Comparison of ENCODE assay signal across 21 cellular contexts in the genomic region with DNA sequence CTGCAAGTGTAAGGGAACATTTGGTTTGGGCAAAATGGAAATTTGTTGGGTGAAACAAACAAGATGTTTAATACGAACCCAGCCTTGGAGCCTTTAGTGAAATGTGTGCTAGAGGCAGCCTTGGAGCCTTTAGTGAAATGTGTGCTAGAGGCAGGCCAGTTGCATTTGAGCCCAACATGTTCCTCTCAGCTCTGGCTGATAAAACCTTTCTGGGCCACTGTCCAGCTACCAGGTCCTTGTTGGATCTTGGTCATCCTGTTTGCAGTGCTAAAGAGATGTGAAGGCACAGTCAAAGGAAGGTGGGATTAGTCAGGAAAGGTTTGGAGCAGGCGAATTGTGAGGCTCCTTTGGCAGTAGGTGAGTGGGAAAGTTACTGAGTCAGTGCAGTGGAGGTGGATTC.
"Had no signal": no experiment of that assay in that cellular context is flagged by ENCODE, and none has a peak within 500 bp of the region (broad histone marks: within the 10 kb centered on the region; RNA-seq: fewer than 3 reads in every experiment).

No MANE protein-coding gene starts in this region.

- H3K4me3 Mint-ChIP-seq: activated CD4-positive, alpha-beta memory T cell treated with anti-CD3 and anti-CD28 coated beads for 36 hours; activated CD4-positive, alpha-beta T cell treated with anti-CD3 and anti-CD28 coated beads, Interleukin-2, amount 10 ng/mL, durations not matched to agents 24 days and 14 days; activated naive CD8-positive, alpha-beta T cell; activated T-cell treated with anti-CD3 and anti-CD28 coated beads, Interleukin-2, amount 50 U/mL, for 4 hours; natural killer cell treated with Interleukin-12 subunit alpha and Interleukin-12 subunit beta and Interleukin-15 and Interleukin-18, amount 100 ng/mL, for 72 hours; stimulated activated memory B cell treated with anti-CD40 and anti-IgM and Interleukin-4, amounts not matched to agents 10 μg/mL and 1 μg/mL and 100 μg/mL, for 72 hours; stimulated activated naive CD8-positive, alpha-beta T cell treated with anti-CD3 and anti-CD28 coated beads, Interleukin-15, amount 100 ng/mL, for 72 hours; type B pancreatic cell had no signal

- ATAC-seq: activated T-cell treated with anti-CD3 and anti-CD28 coated beads, Interleukin-2, amount 50 U/mL, for 4 hours; esophagus mucosa; left lobe of liver; mucosa of descending colon; natural killer cell treated with Interleukin-12 subunit alpha and Interleukin-12 subunit beta and Interleukin-15 and Interleukin-18, amount 100 ng/mL, for 72 hours; sciatic nerve; stimulated activated memory B cell treated with anti-CD40 and anti-IgM and Interleukin-4, amounts not matched to agents 10 μg/mL and 1 μg/mL and 100 μg/mL, for 72 hours; stimulated activated naive CD8-positive, alpha-beta T cell treated with anti-CD3 and anti-CD28 coated beads, Interleukin-15, amount 100 ng/mL, for 72 hours had no signal

- H3K27ac Mint-ChIP-seq: activated CD4-positive, alpha-beta memory T cell treated with anti-CD3 and anti-CD28 coated beads for 36 hours; activated CD4-positive, alpha-beta T cell treated with anti-CD3 and anti-CD28 coated beads, Interleukin-2, amount 10 ng/mL, durations not matched to agents 24 days and 14 days; activated naive CD8-positive, alpha-beta T cell; activated T-helper 2 cell treated with anti-CD3 and anti-CD28 coated beads, Interferon-gamma antibody, Interleukin-2, Interleukin-4, amounts not matched to agents 10 μg/mL and 5 μg/mL and 100 μg/mL, durations not matched to agents 14 hours and 24 hours and 36 hours; natural killer cell treated with Interleukin-12 subunit alpha and Interleukin-12 subunit beta and Interleukin-15 and Interleukin-18, amount 100 ng/mL, for 72 hours; stimulated activated memory B cell treated with anti-CD40 and anti-IgM and Interleukin-4, amounts not matched to agents 10 μg/mL and 1 μg/mL and 100 μg/mL, for 72 hours; stimulated activated naive CD8-positive, alpha-beta T cell treated with anti-CD3 and anti-CD28 coated beads, Interleukin-15, amount 100 ng/mL, for 72 hours; type B pancreatic cell had no signal

- H3K4me1 Mint-ChIP-seq: activated CD4-positive, alpha-beta T cell treated with anti-CD3 and anti-CD28 coated beads, Interleukin-2, amount 10 ng/mL, durations not matched to agents 24 days and 14 days; stimulated activated memory B cell treated with anti-CD40 and anti-IgM and Interleukin-4, amounts not matched to agents 10 μg/mL and 1 μg/mL and 100 μg/mL, for 72 hours; stimulated activated naive CD8-positive, alpha-beta T cell treated with anti-CD3 and anti-CD28 coated beads, Interleukin-15, amount 100 ng/mL, for 72 hours had no signal

- H3K27ac ChIP-seq: uterus had no signal

- DNase-seq: activated CD4-positive, alpha-beta memory T cell treated with anti-CD3 and anti-CD28 coated beads for 36 hours; activated CD4-positive, alpha-beta T cell treated with anti-CD3 and anti-CD28 coated beads, Interleukin-2, amount 10 ng/mL, durations not matched to agents 24 days and 14 days; activated CD4-positive, CD25-positive, alpha-beta regulatory T cell treated with anti-CD3 and anti-CD28 coated beads, Interleukin-2, amount 50 U/mL, for 72 hours; activated T-cell treated with anti-CD3 and anti-CD28 coated beads, Interleukin-2, amount 50 U/mL, for 4 hours; foreskin fibroblast; mesendoderm; mucosa of descending colon; small intestine; stimulated activated CD4-positive, alpha-beta T cell treated with anti-CD3 and anti-CD28 coated beads, Interleukin-4, amount 100 ng/mL, for 24 hours; stimulated activated naive CD8-positive, alpha-beta T cell treated with anti-CD3 and anti-CD28 coated beads, Interleukin-15, amount 100 ng/mL, for 72 hours; T-helper 2 cell; uterus had no signal

- H3K36me3 ChIP-seq: uterus had no signal

- H3K4me3 ChIP-seq: lung, mucosa of descending colon, uterus had no signal

- H3K9me3 ChIP-seq: mucosa of descending colon, uterus had no signal

- H3K4me1 ChIP-seq: uterus had no signal

- H3K27me3 ChIP-seq: uterus had no signal

- H3K27me3 Mint-ChIP-seq: activated CD4-positive, alpha-beta memory T cell treated with anti-CD3 and anti-CD28 coated beads for 36 hours; activated CD4-positive, alpha-beta T cell treated with anti-CD3 and anti-CD28 coated beads, Interleukin-2, amount 10 ng/mL, durations not matched to agents 24 days and 14 days; activated naive CD8-positive, alpha-beta T cell; natural killer cell treated with Interleukin-12 subunit alpha and Interleukin-12 subunit beta and Interleukin-15 and Interleukin-18, amount 100 ng/mL, for 72 hours; stimulated activated memory B cell treated with anti-CD40 and anti-IgM and Interleukin-4, amounts not matched to agents 10 μg/mL and 1 μg/mL and 100 μg/mL, for 72 hours; stimulated activated naive CD8-positive, alpha-beta T cell treated with anti-CD3 and anti-CD28 coated beads, Interleukin-15, amount 100 ng/mL, for 72 hours; type B pancreatic cell had no signal
